In the genomic region with DNA sequence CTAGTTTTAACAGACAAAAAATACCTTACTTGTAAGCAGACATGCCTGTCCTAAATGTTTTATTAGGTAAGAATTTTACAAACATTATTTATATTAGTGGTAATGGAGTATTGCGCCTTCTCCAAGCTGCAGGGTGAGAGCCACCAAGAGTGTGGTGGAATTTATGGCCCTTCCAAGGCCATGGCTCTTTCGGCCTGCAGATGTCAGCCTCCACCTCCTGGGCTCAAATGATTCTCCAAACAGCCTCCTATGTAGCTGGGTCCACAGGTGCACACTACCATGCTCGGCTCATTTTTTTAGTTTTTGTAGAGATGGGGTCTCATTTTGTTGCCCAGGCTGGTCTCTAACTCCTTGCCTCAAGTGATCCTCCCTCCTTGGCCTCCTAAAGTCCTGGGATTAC, we compare ENCODE assay signal across 1 cellular context.
TF ChIP-seq lines count a peak whose summit lies in the region.

No MANE protein-coding gene starts in this region.

TF ChIP-seq in HCT116, 20 proteins besides CTCF, POLR2A, EP300 and RAD21 (continued from another document):
- TF ChIP-seq, protein P1, sequence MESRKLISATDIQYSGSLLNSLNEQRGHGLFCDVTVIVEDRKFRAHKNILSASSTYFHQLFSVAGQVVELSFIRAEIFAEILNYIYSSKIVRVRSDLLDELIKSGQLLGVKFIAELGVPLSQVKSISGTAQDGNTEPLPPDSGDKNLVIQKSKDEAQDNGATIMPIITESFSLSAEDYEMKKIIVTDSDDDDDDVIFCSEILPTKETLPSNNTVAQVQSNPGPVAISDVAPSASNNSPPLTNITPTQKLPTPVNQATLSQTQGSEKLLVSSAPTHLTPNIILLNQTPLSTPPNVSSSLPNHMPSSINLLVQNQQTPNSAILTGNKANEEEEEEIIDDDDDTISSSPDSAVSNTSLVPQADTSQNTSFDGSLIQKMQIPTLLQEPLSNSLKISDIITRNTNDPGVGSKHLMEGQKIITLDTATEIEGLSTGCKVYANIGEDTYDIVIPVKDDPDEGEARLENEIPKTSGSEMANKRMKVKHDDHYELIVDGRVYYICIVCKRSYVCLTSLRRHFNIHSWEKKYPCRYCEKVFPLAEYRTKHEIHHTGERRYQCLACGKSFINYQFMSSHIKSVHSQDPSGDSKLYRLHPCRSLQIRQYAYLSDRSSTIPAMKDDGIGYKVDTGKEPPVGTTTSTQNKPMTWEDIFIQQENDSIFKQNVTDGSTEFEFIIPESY (IDR thresholded peaks at IDR 0.05; ENCODE audit: extremely low read depth, insufficient replicate concordance, low read length), result no peak
- no peak for TF ChIP-seq ELF1 (IDR thresholded peaks at IDR 0.05; ENCODE audit: borderline replicate concordance, low read depth)
- TF ChIP-seq EZH2phosphoT487 (IDR thresholded peaks at IDR 0.05; ENCODE audit: borderline replicate concordance), result no peak
